ENCODE assay signal across 21 cellular contexts in the genomic region with DNA sequence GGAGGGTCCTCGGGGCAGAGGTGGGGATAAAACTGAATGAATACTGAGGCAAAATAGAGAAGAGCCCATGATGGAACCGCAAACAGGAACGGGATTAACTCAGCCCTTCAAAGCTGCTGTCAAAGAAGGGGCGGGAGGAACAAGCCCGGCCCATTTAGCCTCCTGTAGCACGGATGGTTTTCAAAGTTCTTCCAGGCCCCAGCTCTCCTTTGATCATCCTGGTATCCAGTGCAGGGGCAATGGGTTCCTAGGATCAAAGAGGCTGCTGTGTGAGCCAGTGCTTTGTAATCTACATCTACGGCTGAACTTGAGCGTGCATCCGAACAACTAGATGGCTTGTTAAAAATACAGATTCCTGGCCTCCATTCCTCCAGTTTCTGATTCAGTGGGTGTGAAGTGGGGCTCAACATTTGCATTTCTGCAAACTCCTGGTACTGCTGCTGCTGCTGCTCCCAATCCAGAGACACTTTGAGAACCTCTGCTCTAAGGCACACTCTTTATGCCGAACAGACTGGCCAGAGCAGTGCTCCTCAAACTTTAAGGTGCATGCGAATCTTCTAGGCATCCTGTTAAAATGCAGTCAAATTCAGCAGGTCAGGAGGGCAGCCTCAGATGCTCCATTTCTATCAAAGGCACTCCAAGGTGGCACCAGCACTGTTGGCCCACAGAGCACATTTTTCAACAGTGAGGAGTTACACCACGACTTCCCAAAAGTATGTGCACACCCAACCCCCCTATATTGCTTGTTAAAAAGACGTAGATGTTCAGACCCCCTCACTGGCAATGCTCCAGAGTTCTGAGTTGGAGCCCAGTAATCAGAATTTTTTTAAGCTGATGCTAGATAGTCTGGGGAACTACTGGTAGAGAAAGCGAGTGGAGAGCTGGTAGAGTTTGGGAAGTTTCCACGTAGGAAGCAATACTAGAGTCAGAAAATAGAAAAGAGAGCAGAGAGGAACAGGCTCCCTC. TPM values are rescaled to one million over a fixed set of nuclear protein-coding genes. Genes with fewer than 3 reads are reported as not detected.
DNase-seq lines count a peak whose midpoint lies in the region; ATAC-seq and TF ChIP-seq lines count a peak whose summit lies in the region.
"Had no signal": no experiment of that assay in that cellular context is flagged by ENCODE, and none has a peak within 500 bp of the region (broad histone marks: within the 10 kb centered on the region; RNA-seq: fewer than 3 reads in every experiment).

No MANE protein-coding gene starts in this region.

- ATAC-seq in activated CD4-positive, alpha-beta T cell treated with anti-CD3 and anti-CD28 coated beads for 36 hours = no peak
- ATAC-seq in body of pancreas = no peak
- ATAC-seq: upper lobe of right lung had no signal

- no peaks in the 10 kb centered on the region for H3K79me1 ChIP-seq in trophoblast cell (ENCODE audit: low read length)

- no peaks in the 10 kb centered on the region for H4K20me1 ChIP-seq in osteoblast (ENCODE audit: insufficient read depth, low read length)
- H4K20me1 ChIP-seq: BLaER1 had no signal

- H3K9me3 Mint-ChIP-seq in activated CD4-positive, alpha-beta T cell treated with anti-CD3 and anti-CD28 coated beads for 36 hours (ENCODE audit: low read depth) = no peaks in the 10 kb centered on the region
- H3K9me3 Mint-ChIP-seq: immature natural killer cell, mesothelial cell of epicardium had no signal

- H3K9me3 ChIP-seq in osteoblast (ENCODE audit: low read depth, low read length) (no peaks in the 10 kb centered on the region), trophoblast cell (ENCODE audit: insufficient read depth, low read depth, low read length) (no peaks in the 10 kb centered on the region), body of pancreas (no peaks in the 10 kb centered on the region)
- H3K9me3 ChIP-seq: BLaER1, upper lobe of right lung had no signal

- H3K36me3 Mint-ChIP-seq in activated CD4-positive, alpha-beta T cell treated with anti-CD3 and anti-CD28 coated beads for 36 hours (ENCODE audit: low read depth) = no peaks in the 10 kb centered on the region
- H3K36me3 Mint-ChIP-seq: immature natural killer cell, mesothelial cell of epicardium had no signal

- H2AK5ac ChIP-seq in trophoblast cell (ENCODE audit: low read length) = no peak overlapping the region

- no peak overlapping the region for H3K27ac Mint-ChIP-seq in activated CD4-positive, alpha-beta T cell treated with anti-CD3 and anti-CD28 coated beads for 36 hours
- H3K27ac Mint-ChIP-seq: immature natural killer cell, mesothelial cell of epicardium had no signal

- H2BK12ac ChIP-seq in trophoblast cell (ENCODE audit: low read length) = no peak overlapping the region

- WGBS in trophoblast cell (ENCODE audit: extremely low coverage, insufficient coverage, insufficient read length) = no CpG with 5 or more reads among the region's 15 CpGs
- 72 to 79% methylated on average over 15 of the region's 15 CpGs for WGBS in body of pancreas, 2 donors

- H3K18ac ChIP-seq in trophoblast cell (ENCODE audit: low read length) = no peak overlapping the region

- POLR2A ChIA-PET in activated CD4-positive, alpha-beta T cell treated with anti-CD3 and anti-CD28 coated beads for 36 hours (lab: Charles Lee) = no interaction called here

- H4K8ac ChIP-seq in trophoblast cell (ENCODE audit: low read depth, low read length) = no peak overlapping the region

- H3K23ac ChIP-seq in trophoblast cell (ENCODE audit: low read length) = no peak overlapping the region

- H3K79me2 ChIP-seq in osteoblast (ENCODE audit: insufficient read depth, low read length) (no peaks in the 10 kb centered on the region), trophoblast cell (ENCODE audit: control insufficient read depth, insufficient read depth, low read length, poor library complexity) (no peaks in the 10 kb centered on the region)

- H3K27me3 Mint-ChIP-seq in activated CD4-positive, alpha-beta T cell treated with anti-CD3 and anti-CD28 coated beads for 36 hours = peaks cover 10% of the 10 kb centered on the region

- H4K12ac ChIP-seq in trophoblast cell (ENCODE audit: low read depth, low read length) = no peak overlapping the region

- H3K36me3 ChIP-seq in osteoblast (ENCODE audit: insufficient read depth, low read length) (no peaks in the 10 kb centered on the region), trophoblast cell (ENCODE audit: control insufficient read depth in 1 of 2, insufficient read depth in 2 of 2, low read length in 2 of 2) (no peaks in the 10 kb centered on the region), body of pancreas (replicated peaks in 1 of 2; ENCODE audit: insufficient read depth in 1 of 2, low read depth in 2 of 2) (no peaks in the 10 kb centered on the region)
- H3K36me3 ChIP-seq: BLaER1, cardiac muscle cell, upper lobe of right lung had no signal

- no peak overlapping the region for H3K14ac ChIP-seq in trophoblast cell (ENCODE audit: low read length)

- H4K91ac ChIP-seq in trophoblast cell (ENCODE audit: low read depth, low read length) = no peak overlapping the region

- DNase-seq in EL (peak; percentile 91), MV-4-11 (lab: John Stamatoyannopoulos, UW) (peak; percentile 82), cardiac fibroblast (ENCODE audit: low read depth in 2 of 2) (peak; percentile 54 to 72), osteoblast (ENCODE audit: insufficient read length, low spot score, missing footprints) (peak; percentile 69), trophoblast cell (no peak), body of pancreas (no peak), COLO668 (lab: John Stamatoyannopoulos, UW; ENCODE audit: unreplicated experiment) (no peak)
- DNase-seq in activated CD4-positive, alpha-beta T cell treated with anti-CD3 and anti-CD28 coated beads for 36 hours = no peak
- DNase-seq: activated CD4-positive, CD25-positive, alpha-beta regulatory T cell; activated naive CD4-positive, alpha-beta T cell treated with Interleukin-2 at 50 U/mL for 16 hours; DMS79; H7; immature natural killer cell; KG1; NCI-H1436 treated with DMSO at 0.1 percent for 48 hours; stimulated activated CD4-positive, alpha-beta T cell treated with anti-CD3 and anti-CD28 coated beads, Interleukin-4, amount 100 ng/mL, for 4 hours; SW 1271; upper lobe of right lung had no signal

- no peak overlapping the region for H2BK5ac ChIP-seq in trophoblast cell (ENCODE audit: low read depth, low read length, poor library complexity)

- no peak overlapping the region for H2AFZ ChIP-seq in osteoblast (ENCODE audit: low read length)
- H2AFZ ChIP-seq in trophoblast cell (ENCODE audit: insufficient read depth, low read length, poor library complexity) = no peak overlapping the region

- H3K4me2 ChIP-seq in osteoblast (ENCODE audit: insufficient read depth, low read length) (peak overlapping the region; percentile 6), trophoblast cell (ENCODE audit: low read length) (no peak overlapping the region)
- H3K4me2 ChIP-seq: BLaER1 had no signal

- TF ChIP-seq CTCF in cardiac fibroblast (IDR thresholded peaks at IDR 0.05; ENCODE audit: low read depth, low read length) (no peak), osteoblast (IDR thresholded peaks at IDR 0.05; ENCODE audit: extremely low read depth, low read depth, low read length) (no peak), body of pancreas (IDR thresholded peaks at IDR 0.05) (no peak)

- H3K27me3 ChIP-seq in osteoblast (ENCODE audit: insufficient read depth, low read length) (no peaks in the 10 kb centered on the region), trophoblast cell (ENCODE audit: insufficient read depth, low read length) (no peaks in the 10 kb centered on the region), body of pancreas (no peaks in the 10 kb centered on the region)
- H3K27me3 ChIP-seq: BLaER1, cardiac muscle cell, upper lobe of right lung had no signal

- no peaks in the 10 kb centered on the region for H3K4me1 Mint-ChIP-seq in activated CD4-positive, alpha-beta T cell treated with anti-CD3 and anti-CD28 coated beads for 36 hours
- H3K4me1 Mint-ChIP-seq: mesothelial cell of epicardium had no signal

- H3K4me3 ChIP-seq in cardiac fibroblast (replicated peaks in 1 of 2; ENCODE audit: low read depth in 2 of 2, low read length in 2 of 2) (no peak overlapping the region), osteoblast (ENCODE audit: insufficient read depth, low read length) (no peak overlapping the region), trophoblast cell (ENCODE audit: low read depth, low read length) (no peak overlapping the region), body of pancreas (no peak overlapping the region)
- H3K4me3 ChIP-seq: BLaER1, cardiac muscle cell, upper lobe of right lung had no signal

- no peak overlapping the region for H3K9ac ChIP-seq in trophoblast cell (ENCODE audit: low read length)
- H3K9ac ChIP-seq: BLaER1 had no signal

- peak overlapping the region; percentile 57 for H3K27ac ChIP-seq in osteoblast (ENCODE audit: low read depth, low read length)
- no peak overlapping the region for H3K27ac ChIP-seq in trophoblast cell (ENCODE audit: low read depth, low read length)
- no peak overlapping the region for H3K27ac ChIP-seq in body of pancreas
- H3K27ac ChIP-seq: BLaER1, cardiac muscle cell, upper lobe of right lung had no signal

- H3K4me1 ChIP-seq in osteoblast (ENCODE audit: insufficient read depth, low read length) (peaks cover 37% of the 10 kb centered on the region), trophoblast cell (ENCODE audit: control insufficient read depth in 1 of 2, insufficient read depth in 2 of 2, low read length in 2 of 2) (peaks cover 0 to 2% of the 10 kb centered on the region in 2 experiments), body of pancreas (peaks cover 6% of the 10 kb centered on the region)

- CTCF ChIA-PET in activated CD4-positive, alpha-beta T cell treated with anti-CD3 and anti-CD28 coated beads for 36 hours (lab: Charles Lee) = interaction anchor here (0.7 to 4.9 kb wide), 11 partner anchors 8 to 134 kb away, joined by 3 to 26 read pairs (median 4); no protein-coding TSS in a partner anchor

- intact Hi-C loops in activated CD4-positive, alpha-beta T cell treated with anti-CD3 and anti-CD28 coated beads for 36 hours (cut with DNase I, micrococcal nuclease) = loop anchor here (2.0 to 10.0 kb wide), 3 partner anchors 363 to 978 kb away; no protein-coding TSS in a partner anchor
- intact Hi-C loops in body of pancreas (cut with DNase I) = loop anchor here (5.0 to 10.0 kb wide), 2 partner anchors 128 to 365 kb away; no protein-coding TSS in a partner anchor

- no peak overlapping the region for H3K4me3 Mint-ChIP-seq in activated CD4-positive, alpha-beta T cell treated with anti-CD3 and anti-CD28 coated beads for 36 hours
- H3K4me3 Mint-ChIP-seq: immature natural killer cell, mesothelial cell of epicardium had no signal

- no peak for TF ChIP-seq POLR2A in body of pancreas (IDR thresholded peaks at IDR 0.05)

- H3K4ac ChIP-seq in trophoblast cell (ENCODE audit: low read depth, low read length) = no peak overlapping the region

- no peak overlapping the region for H2BK120ac ChIP-seq in trophoblast cell (ENCODE audit: insufficient read depth, low read length, poor library complexity)

RNA-seq across cellular contexts. Expression of gene GALNT15, which starts 5.6 kb away (rescaled TPM):
- total RNA-seq in osteoblast (6.5 and 7.1 TPM in 2 replicates), body of pancreas (10 to 100 TPM; 21.8 to 26.0 TPM)
- 0.03 and 0.07 TPM in 2 replicates for polyA plus RNA-seq in trophoblast cell (2013)
- total RNA-seq in activated CD4-positive, alpha-beta T cell treated with anti-CD3 and anti-CD28 coated beads for 36 hours = not detected
- total RNA-seq: H7 had no signal
- polyA plus RNA-seq: immature natural killer cell had no signal

Comparison
In these comparisons a context has a peak if more than half of its experiments do, and no peak if none do; other contexts are left out.
1. DNase-seq: peak in EL (single experiment), MV-4-11 (single experiment), cardiac fibroblast (2 of 2) and osteoblast (single experiment); none in trophoblast cell (0 of 2), activated CD4-positive, alpha-beta T cell treated with anti-CD3 and anti-CD28 coated beads for 36 hours (single experiment), body of pancreas (0 of 4) and COLO668 (single experiment).